ENCODE assay signal across 9 cellular contexts in the genomic region with DNA sequence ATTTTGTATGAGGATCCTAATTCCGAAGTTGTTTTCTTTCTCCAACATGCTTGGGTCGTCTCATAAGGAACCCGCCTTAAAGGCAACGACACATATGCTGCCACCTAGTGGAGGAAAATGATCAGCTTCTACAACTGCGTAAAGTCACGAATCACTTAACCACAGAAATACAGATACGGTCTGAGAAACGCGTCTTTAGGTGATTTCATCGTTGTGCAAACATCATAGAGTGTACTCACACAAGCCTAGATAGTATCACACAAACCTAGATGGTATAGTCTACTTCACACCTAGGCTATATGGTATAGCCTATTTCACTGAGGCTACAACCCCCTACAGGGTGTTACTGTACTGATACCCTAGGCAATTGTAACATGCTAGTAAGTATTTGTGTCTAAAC. TPM values are rescaled to one million over a fixed set of nuclear protein-coding genes. Genes with fewer than 3 reads are reported as not detected.
DNase-seq lines count a peak whose midpoint lies in the region; ATAC-seq lines count a peak whose summit lies in the region.
"Had no signal": no experiment of that assay in that cellular context is flagged by ENCODE, and none has a peak within 500 bp of the region (broad histone marks: within the 10 kb centered on the region; RNA-seq: fewer than 3 reads in every experiment).

No MANE protein-coding gene starts in this region.

- H3K9me3 Mint-ChIP-seq in activated T-helper 17 cell treated with anti-CD3 and anti-CD28 coated beads, Interleukin-2, amount 50 U/mL, for 72 hours: no peaks in the 10 kb centered on the region

- H3K4me1 ChIP-seq in BLaER1: peaks cover 67% of the 10 kb centered on the region

- no peaks in the 10 kb centered on the region for H3K27me3 ChIP-seq in BLaER1

- no peak overlapping the region for H3K27ac ChIP-seq in BLaER1

- H3K27me3 Mint-ChIP-seq in activated T-helper 17 cell treated with anti-CD3 and anti-CD28 coated beads, Interleukin-2, amount 50 U/mL, for 72 hours: peaks cover 4% of the 10 kb centered on the region

- H3K4me3 ChIP-seq in BLaER1: no peak overlapping the region

- DNase-seq in KBM-7 (peak; percentile 89), OCI-M2 (lab: John Stamatoyannopoulos, UW; ENCODE audit: unreplicated experiment) (peak; percentile 55), foreskin melanocyte (peak; percentile 66), pons (ENCODE audit: low spot score) (peak; percentile 92)

- H3K9ac ChIP-seq in BLaER1: no peak overlapping the region

- no peak overlapping the region for H3K4me3 Mint-ChIP-seq in activated T-helper 17 cell treated with anti-CD3 and anti-CD28 coated beads, Interleukin-2, amount 50 U/mL, for 72 hours

- no peaks in the 10 kb centered on the region for H3K36me3 Mint-ChIP-seq in activated T-helper 17 cell treated with anti-CD3 and anti-CD28 coated beads, Interleukin-2, amount 50 U/mL, for 72 hours (ENCODE audit: low read depth)

- no peaks in the 10 kb centered on the region for H3K9me3 ChIP-seq in BLaER1

- H3K4me2 ChIP-seq in BLaER1: peak overlapping the region; percentile 96

- peak overlapping the region; percentile 32 for H3K27ac Mint-ChIP-seq in activated T-helper 17 cell treated with anti-CD3 and anti-CD28 coated beads, Interleukin-2, amount 50 U/mL, for 72 hours

- ATAC-seq in GM18873 (IDR thresholded peaks at IDR 0.05; ENCODE audit: low FRiP score, unreplicated experiment): peak; percentile 68
- peak; percentile 94 for ATAC-seq in activated T-helper 17 cell treated with anti-CD3 and anti-CD28 coated beads, Interleukin-2, amount 50 U/mL, for 72 hours (replicated peaks)
- no peak for ATAC-seq in HG03521 (IDR thresholded peaks at IDR 0.05; ENCODE audit: unreplicated experiment)

- no peaks in the 10 kb centered on the region for H3K36me3 ChIP-seq in BLaER1

- no peaks in the 10 kb centered on the region for H4K20me1 ChIP-seq in BLaER1

- peaks cover 32% of the 10 kb centered on the region for H3K4me1 Mint-ChIP-seq in activated T-helper 17 cell treated with anti-CD3 and anti-CD28 coated beads, Interleukin-2, amount 50 U/mL, for 72 hours

- in situ Hi-C loops in KBM-7 (cut with MboI; ENCODE audit: low pct_unique_long_range_greater_than_20kb, low sequenced_read_pairs): no loop called here

RNA-seq across cellular contexts. Expression of gene GNLY, which starts 13.1 kb away (rescaled TPM):
- total RNA-seq in activated T-helper 17 cell treated with anti-CD3 and anti-CD28 coated beads, Interleukin-2, amount 50 U/mL, for 72 hours: 10 to 100 TPM; 10.6 to 32.4 TPM

RNA-seq across cellular contexts. Expression of gene SFTPB, which starts 39.3 kb away (rescaled TPM):
- not detected for total RNA-seq in activated T-helper 17 cell treated with anti-CD3 and anti-CD28 coated beads, Interleukin-2, amount 50 U/mL, for 72 hours
- total RNA-seq: T-helper 1 cell treated with Interleukin-12 subunit alpha and Interleukin-12 subunit beta and Interleukin-4 antibody, amounts not matched to agents 30 ng/mL and 1 ng/mL, for 36 hours had no signal

RNA-seq across cellular contexts. Expression of gene ATOH8, which starts 46.5 kb away (rescaled TPM):
- not detected for total RNA-seq in activated T-helper 17 cell treated with anti-CD3 and anti-CD28 coated beads, Interleukin-2, amount 50 U/mL, for 72 hours
